8 cellular contexts compared by ENCODE assay signal in the genomic region with DNA sequence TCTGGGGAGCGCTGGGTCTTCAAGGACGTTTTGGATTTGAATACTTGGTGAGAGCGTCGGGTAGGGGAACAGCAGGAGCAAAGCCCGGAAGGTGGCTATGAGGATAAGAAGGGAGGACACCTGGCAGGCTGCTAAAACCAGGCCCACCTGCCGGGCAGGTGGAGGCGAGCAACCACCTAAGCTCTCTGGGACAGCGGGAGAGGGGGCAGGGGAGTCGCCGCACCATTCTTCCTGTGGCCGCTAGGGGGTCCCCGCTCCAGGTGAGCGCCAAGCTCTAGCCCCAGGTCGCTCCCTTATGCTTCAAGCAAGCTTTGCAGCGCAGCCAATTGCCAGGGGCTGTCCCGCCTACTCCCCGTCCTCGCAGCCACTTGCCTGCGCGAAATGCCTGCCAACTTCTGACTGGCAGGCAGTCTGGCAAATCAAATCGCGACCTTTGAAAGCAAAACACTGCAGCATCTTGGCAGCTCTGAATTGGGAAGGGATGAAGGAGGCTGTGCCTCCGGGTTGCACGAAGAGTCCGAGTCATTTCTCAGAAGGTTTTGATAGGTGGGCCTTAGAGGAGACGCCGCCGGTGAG. TPM values are rescaled to one million over a fixed set of nuclear protein-coding genes. Genes with fewer than 3 reads are reported as not detected.
DNase-seq lines count a peak whose midpoint lies in the region; ATAC-seq, FAIRE-seq and TF ChIP-seq lines count a peak whose summit lies in the region.

A gene (plus strand): TSS at position 469 of the 576 bp plus-strand sequence. CDS start 3,746 bp downstream, outside the sequence.

- H3K4me3 ChIP-seq in gastrocnemius medialis: peak within 1 kb of the TSS; percentile 59 to 88 (median 76)

- DNase-seq in A172 (ENCODE audit: low spot score) (peak; percentile 92), NCI-H2107 (lab: John Stamatoyannopoulos, UW) (peak; percentile 99), iPS DF 4.7 (ENCODE audit: extremely low read depth, low spot score) (peak; percentile 99), gastrocnemius medialis (peak; percentile 95 to 98)

- no peaks in the 10 kb centered on the region for H3K36me3 ChIP-seq in gastrocnemius medialis

- peaks cover 60% of the 10 kb centered on the region for H3K4me1 Mint-ChIP-seq in brain

- H3K36me3 Mint-ChIP-seq in brain: peaks cover 19% of the 10 kb centered on the region

- FAIRE-seq in TTC549 (lab: Jason Lieb, UNC): peak; percentile 42

- no peaks in the 10 kb centered on the region for H3K9me3 ChIP-seq in gastrocnemius medialis

- H3K27me3 Mint-ChIP-seq in brain: peaks cover 37% of the 10 kb centered on the region

- H3K4me3 Mint-ChIP-seq in brain: peak within 1 kb of the TSS; percentile 89 to 99 (median 96)

- TF ChIP-seq CTCF in brain (conservative IDR thresholded peaks at IDR 0.05) (peak; percentile 69 to 91), gastrocnemius medialis (IDR thresholded peaks at IDR 0.05 in 4 of 5, conservative IDR thresholded peaks at IDR 0.05 in 1 of 5) (peak; percentile 72 to 84 (median 82))

- in situ Hi-C loops in gastrocnemius medialis (cut with MboI; ENCODE audit: low sequenced_read_pairs in 4 of 4): loop anchor here in 2 of 4 donors (25.0 kb wide), 1 partner anchor 222 kb away; a partner anchor contains a TSS

- H3K27ac Mint-ChIP-seq in brain: peak within 1 kb of the TSS; percentile 15 to 92 (median 85)

- peaks cover 5 to 24% of the 10 kb centered on the region in 2 donors for H3K4me1 ChIP-seq in gastrocnemius medialis

- peak; percentile 90 for ATAC-seq in GM18519 (IDR thresholded peaks at IDR 0.05; ENCODE audit: low FRiP score, unreplicated experiment)
- peak; percentile 87 for ATAC-seq in HG03064 (IDR thresholded peaks at IDR 0.05; ENCODE audit: low read depth, unreplicated experiment)
- ATAC-seq in gastrocnemius medialis: peak; percentile 94 to 97

- peaks cover 0 to 4% (median 0%) of the 10 kb centered on the region in 5 experiments for H3K9me3 Mint-ChIP-seq in brain

- intact Hi-C loops in gastrocnemius medialis (cut with DNase I; ENCODE audit: low total_unique reads): loop anchor here (10.0 kb wide), 1 partner anchor 229 kb away; a partner anchor contains a TSS

- H3K27ac ChIP-seq in gastrocnemius medialis: peak within 1 kb of the TSS in 3 of 4 donors; percentile 3 to 50 (median 35)

- no peaks in the 10 kb centered on the region for H3K27me3 ChIP-seq in gastrocnemius medialis

- no peak for TF ChIP-seq POLR2A in gastrocnemius medialis (IDR thresholded peaks at IDR 0.05)

RNA-seq across cellular contexts. Expression of the gene that starts here (rescaled TPM):
- 8.2 and 10.7 TPM in 2 replicates for total RNA-seq in A172 (2014; rRNA removed; shearing (Covaris generic))
- polyA plus RNA-seq in brain (ENCODE audit: insufficient read depth, low read depth, low replicate concordance): 43.3 TPM
- total RNA-seq in gastrocnemius medialis: 1 to 10 TPM; 4.3 to 8.7 (median 5.8) TPM

Comparison
In these comparisons a context has a peak if more than half of its experiments do, and no peak if none do; other contexts are left out.
1. Peak in every context shown above with its lines: DNase-seq, ATAC-seq, H3K4me3 ChIP-seq and H3K27ac ChIP-seq.